14 cellular contexts compared by ENCODE assay signal in genomic region chr1:190474587-190475305, GRCh38. TPM values are rescaled to one million over a fixed set of nuclear protein-coding genes. Genes with fewer than 3 reads are reported as not detected.
DNase-seq lines count a peak whose midpoint lies in the region; ATAC-seq and TF ChIP-seq lines count a peak whose summit lies in the region.
"Had no signal": no experiment of that assay in that cellular context is flagged by ENCODE, and none has a peak within 500 bp of the region (broad histone marks: within the 10 kb centered on the region; RNA-seq: fewer than 3 reads in every experiment).

No MANE protein-coding gene starts in this region.

- H3K9me3 Mint-ChIP-seq in osteocyte (ENCODE audit: unreplicated experiment), result no peaks in the 10 kb centered on the region
- H3K9me3 Mint-ChIP-seq in activated CD4-positive, alpha-beta memory T cell treated with anti-CD3 and anti-CD28 coated beads for 36 hours, result no peaks in the 10 kb centered on the region

- no peak for TF ChIP-seq CTCF in right atrium auricular region (IDR thresholded peaks at IDR 0.05)
- no peak for TF ChIP-seq CTCF in osteocyte (IDR thresholded peaks at IDR 0.05)

- H3K4me3 ChIP-seq in right atrium auricular region, result peak overlapping the region; percentile 40 to 44

- H3K4me3 Mint-ChIP-seq in osteocyte (ENCODE audit: unreplicated experiment), result peak overlapping the region; percentile 71
- H3K4me3 Mint-ChIP-seq in activated CD4-positive, alpha-beta memory T cell treated with anti-CD3 and anti-CD28 coated beads for 36 hours, result no peak overlapping the region
- H3K4me3 Mint-ChIP-seq: T-cell had no signal

- H3K27me3 Mint-ChIP-seq in osteocyte (ENCODE audit: unreplicated experiment), result peaks cover 33% of the 10 kb centered on the region
- H3K27me3 Mint-ChIP-seq in activated CD4-positive, alpha-beta memory T cell treated with anti-CD3 and anti-CD28 coated beads for 36 hours, result peaks cover 23% of the 10 kb centered on the region

- no peak overlapping the region for H3K27ac Mint-ChIP-seq in osteocyte (ENCODE audit: unreplicated experiment)
- no peak overlapping the region for H3K27ac Mint-ChIP-seq in activated CD4-positive, alpha-beta memory T cell treated with anti-CD3 and anti-CD28 coated beads for 36 hours
- H3K27ac Mint-ChIP-seq: T-cell had no signal

- no peaks in the 10 kb centered on the region for H3K36me3 Mint-ChIP-seq in osteocyte (ENCODE audit: unreplicated experiment)
- H3K36me3 Mint-ChIP-seq in activated CD4-positive, alpha-beta memory T cell treated with anti-CD3 and anti-CD28 coated beads for 36 hours, result no peaks in the 10 kb centered on the region
- H3K36me3 Mint-ChIP-seq: T-cell had no signal

- H3K9me3 ChIP-seq in ES-I3 (ENCODE audit: control insufficient read depth, insufficient read depth, low read length), result no peaks in the 10 kb centered on the region
- no peaks in the 10 kb centered on the region for H3K9me3 ChIP-seq in right atrium auricular region
- H3K9me3 ChIP-seq: BE2C had no signal

- H3K9ac ChIP-seq in ES-I3 (ENCODE audit: low read depth, low read length), result peak overlapping the region; percentile 47; the same call in 1 of the 2 replicates

- peaks cover 31% of the 10 kb centered on the region for H3K4me1 Mint-ChIP-seq in osteocyte (ENCODE audit: unreplicated experiment)
- H3K4me1 Mint-ChIP-seq in activated CD4-positive, alpha-beta memory T cell treated with anti-CD3 and anti-CD28 coated beads for 36 hours (ENCODE audit: low read depth), result peaks cover 16% of the 10 kb centered on the region

- no peak for ATAC-seq in HG03045 (IDR thresholded peaks at IDR 0.05; ENCODE audit: unreplicated experiment)
- ATAC-seq in GM18498 (IDR thresholded peaks at IDR 0.05; ENCODE audit: unreplicated experiment), result no peak
- ATAC-seq: T-cell had no signal

- peaks cover 0 to 6% of the 10 kb centered on the region in 2 donors for H3K27me3 ChIP-seq in right atrium auricular region
- H3K27me3 ChIP-seq: BE2C had no signal

- peak overlapping the region; percentile 10 to 74 for H3K27ac ChIP-seq in right atrium auricular region

- H3K4me1 ChIP-seq in ES-I3 (ENCODE audit: insufficient read depth, low read length) (no peaks in the 10 kb centered on the region; the same call in 1 of the 2 replicates), right atrium auricular region (peaks cover 0 to 6% of the 10 kb centered on the region in 2 donors)

- DNase-seq in amniotic epithelial cell (ENCODE audit: low read depth) (peak; percentile 3), right atrium auricular region (ENCODE audit: low spot score) (no peak), osteocyte (ENCODE audit: extremely low spot score, unreplicated experiment) (no peak)
- no peak for DNase-seq in activated CD4-positive, alpha-beta T cell treated with anti-CD3 and anti-CD28 coated beads for 48 hours
- no peak for DNase-seq in activated CD4-positive, alpha-beta memory T cell treated with anti-CD3 and anti-CD28 coated beads for 36 hours
- DNase-seq: activated CD8-positive, alpha-beta memory T cell treated with anti-CD3 and anti-CD28 coated beads, Interleukin-2, amount 50 U/mL, for 4 hours; BE2C; central memory CD4-positive, alpha-beta T cell; KG1; NCI-H524; T-cell had no signal

- CTCF ChIA-PET in activated CD4-positive, alpha-beta memory T cell treated with anti-CD3 and anti-CD28 coated beads for 36 hours (lab: Charles Lee), result no interaction called here

- intact Hi-C loops in activated CD4-positive, alpha-beta memory T cell treated with anti-CD3 and anti-CD28 coated beads for 36 hours (cut with micrococcal nuclease), result no loop called here

- H3K36me3 ChIP-seq in ES-I3 (ENCODE audit: insufficient read depth, low read length), result no peaks in the 10 kb centered on the region
- H3K36me3 ChIP-seq in right atrium auricular region, result no peaks in the 10 kb centered on the region
- H3K36me3 ChIP-seq: BE2C had no signal

- POLR2A ChIA-PET in activated CD4-positive, alpha-beta memory T cell treated with anti-CD3 and anti-CD28 coated beads for 36 hours (lab: Charles Lee), result no interaction called here

RNA-seq across cellular contexts. Expression of gene BRINP3, which starts 2.9 kb away (rescaled TPM):
- total RNA-seq in right atrium auricular region, result 1 to 10 TPM; 6.8 to 8.0 TPM
- total RNA-seq in osteocyte, result 0.38 and 0.78 TPM in 2 replicates
- total RNA-seq in activated CD4-positive, alpha-beta memory T cell treated with anti-CD3 and anti-CD28 coated beads for 36 hours, result not detected
- total RNA-seq: T-cell had no signal
